In the genomic region with DNA sequence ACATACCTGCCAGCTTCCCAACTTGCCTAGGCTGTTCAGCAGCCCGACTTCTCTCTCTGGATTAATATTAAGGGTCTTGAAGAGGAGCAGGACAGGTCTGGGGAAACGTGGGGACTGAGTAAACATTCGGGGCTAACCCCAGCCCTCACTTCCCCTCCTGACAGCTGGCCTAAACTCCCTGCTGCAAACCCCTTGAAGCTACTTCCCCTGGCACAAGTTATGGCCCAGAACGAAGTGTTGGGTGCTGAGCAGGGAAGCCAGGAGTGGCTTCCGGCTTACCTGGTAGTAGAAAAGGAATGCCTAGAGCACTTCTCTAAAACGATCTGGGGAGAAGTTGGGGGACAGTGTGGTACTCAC, we compare ENCODE assay signal across 14 cellular contexts.
DNase-seq lines count a peak whose midpoint lies in the region; ATAC-seq and TF ChIP-seq lines count a peak whose summit lies in the region.
"Had no signal": no experiment of that assay in that cellular context is flagged by ENCODE, and none has a peak within 500 bp of the region (broad histone marks: within the 10 kb centered on the region; RNA-seq: fewer than 3 reads in every experiment).

No MANE protein-coding gene starts in this region.

- H3K27me3 ChIP-seq in heart right ventricle (peaks cover 0 to 30% (median 0%) of the 10 kb centered on the region in 7 donors), ascending aorta (no peaks in the 10 kb centered on the region), left lung (no peaks in the 10 kb centered on the region)
- H3K27me3 ChIP-seq: cardiac muscle cell, MG63 had no signal

- 42 to 47% methylated on average over 6 of the region's 6 CpGs for WGBS in heart right ventricle, 2 donors

- TF ChIP-seq CTCF in heart right ventricle (IDR thresholded peaks at IDR 0.05) (no peak), ascending aorta (IDR thresholded peaks at IDR 0.05) (no peak), left lung (IDR thresholded peaks at IDR 0.05) (no peak), type B pancreatic cell (conservative IDR thresholded peaks at IDR 0.05) (no peak)

- H3K27ac Mint-ChIP-seq in type B pancreatic cell, result peak overlapping the region; percentile 46

- intact Hi-C loops in heart right ventricle (cut with DNase I) (loop anchor here in 3 of 10 donors (10.0 kb wide), 5 partner anchors 73 to 277 kb away; no protein-coding TSS in a partner anchor), Right ventricle myocardium inferior (cut with DNase I) (loop anchor here (10.0 kb wide), 1 partner anchor 163 kb away; no protein-coding TSS in a partner anchor), ascending aorta (cut with DNase I) (no loop called here), left lung (cut with DNase I) (no loop called here)

- H3K9me3 ChIP-seq in heart right ventricle (no peaks in the 10 kb centered on the region), ascending aorta (no peaks in the 10 kb centered on the region), left lung (no peaks in the 10 kb centered on the region)
- H3K9me3 ChIP-seq: MG63, spleen had no signal

- H3K4me3 ChIP-seq in heart right ventricle, result no peak overlapping the region
- no peak overlapping the region for H3K4me3 ChIP-seq in ascending aorta
- no peak overlapping the region for H3K4me3 ChIP-seq in left lung
- H3K4me3 ChIP-seq: cardiac muscle cell, MG63, spleen had no signal

- H3K27ac ChIP-seq in heart right ventricle (peak overlapping the region in 6 of 10 donors; percentile 23 to 64 (median 42)), ascending aorta (peak overlapping the region; percentile 22 to 54), left lung (peak overlapping the region in 1 of 2 donors; percentile 50)
- H3K27ac ChIP-seq: cardiac muscle cell had no signal

- H3K9me3 Mint-ChIP-seq in type B pancreatic cell, result peaks cover 8% of the 10 kb centered on the region

- no peaks in the 10 kb centered on the region for H3K36me3 Mint-ChIP-seq in type B pancreatic cell

- H3K36me3 ChIP-seq in heart right ventricle (no peaks in the 10 kb centered on the region), ascending aorta (no peaks in the 10 kb centered on the region), left lung (no peaks in the 10 kb centered on the region)
- H3K36me3 ChIP-seq: cardiac muscle cell, MG63, spleen had no signal

- DNase-seq in heart right ventricle, result no peak
- DNase-seq in Right ventricle myocardium inferior (ENCODE audit: missing footprints), result no peak
- no peak for DNase-seq in ascending aorta (ENCODE audit: low spot score in 2 of 2)
- no peak for DNase-seq in left lung
- DNase-seq in type B pancreatic cell (ENCODE audit: extremely low spot score, unreplicated experiment), result no peak
- DNase-seq in NCI-H774 (lab: John Stamatoyannopoulos, UW), result no peak
- DNase-seq: activated CD8-positive, alpha-beta memory T cell treated with anti-CD3 and anti-CD28 coated beads, Interleukin-2, amount 50 U/mL, for 4 hours; activated naive CD4-positive, alpha-beta T cell treated with anti-CD3 and anti-CD28 coated beads, Interleukin-2, amount 50 U/mL, for 16 hours; NCI-H2171; spleen had no signal

- peak overlapping the region; percentile 49 for H3K4me3 Mint-ChIP-seq in type B pancreatic cell

- ATAC-seq in heart right ventricle, result no peak
- ATAC-seq in Right ventricle myocardium inferior, result no peak
- ATAC-seq in left lung, result peak; percentile 24
- ATAC-seq in HG02973 (IDR thresholded peaks at IDR 0.05; ENCODE audit: unreplicated experiment), result no peak
- ATAC-seq in HG02623 (IDR thresholded peaks at IDR 0.05; ENCODE audit: unreplicated experiment), result no peak

- H3K4me1 ChIP-seq in heart right ventricle (peaks cover 3 to 41% (median 17%) of the 10 kb centered on the region in 9 donors), ascending aorta (peaks cover 0 to 5% of the 10 kb centered on the region in 2 donors), left lung (peaks cover 0 to 16% of the 10 kb centered on the region in 2 donors)

- peaks cover 3% of the 10 kb centered on the region for H3K27me3 Mint-ChIP-seq in type B pancreatic cell

- H3K4me1 Mint-ChIP-seq in type B pancreatic cell (ENCODE audit: unreplicated experiment), result peaks cover 38% of the 10 kb centered on the region
